Comparison of ENCODE assay signal across 8 cellular contexts in genomic region chr2:188765522-188765921, GRCh38.
DNase-seq lines count a peak whose midpoint lies in the region; ATAC-seq and TF ChIP-seq lines count a peak whose summit lies in the region.

No MANE protein-coding gene starts in this region.

- TF ChIP-seq CTCF in neural crest cell (conservative IDR thresholded peaks at IDR 0.05) = peak; percentile 54

- H3K4me3 Mint-ChIP-seq in neural crest cell = no peak overlapping the region
- H3K4me3 Mint-ChIP-seq in activated CD4-positive, alpha-beta memory T cell treated with anti-CD3 and anti-CD28 coated beads, Interleukin-2, amount 10 ng/mL, durations not matched to agents 7 days and 5 days = no peak overlapping the region

- no peaks in the 10 kb centered on the region for H3K27me3 Mint-ChIP-seq in neural crest cell (ENCODE audit: low read depth)
- H3K27me3 Mint-ChIP-seq in activated CD4-positive, alpha-beta memory T cell treated with anti-CD3 and anti-CD28 coated beads, Interleukin-2, amount 10 ng/mL, durations not matched to agents 7 days and 5 days = no peaks in the 10 kb centered on the region

- POLR2A ChIA-PET in activated CD4-positive, alpha-beta memory T cell treated with anti-CD3 and anti-CD28 coated beads, Interleukin-2, amount 10 ng/mL, durations not matched to agents 7 days and 5 days (lab: Charles Lee) = no interaction called here

- no peaks in the 10 kb centered on the region for H3K4me1 Mint-ChIP-seq in neural crest cell
- no peaks in the 10 kb centered on the region for H3K4me1 Mint-ChIP-seq in activated CD4-positive, alpha-beta memory T cell treated with anti-CD3 and anti-CD28 coated beads, Interleukin-2, amount 10 ng/mL, durations not matched to agents 7 days and 5 days

- CTCF ChIA-PET in activated CD4-positive, alpha-beta memory T cell treated with anti-CD3 and anti-CD28 coated beads, Interleukin-2, amount 10 ng/mL, durations not matched to agents 7 days and 5 days (lab: Charles Lee) = no interaction called here

- H3K36me3 Mint-ChIP-seq in neural crest cell (ENCODE audit: low read depth) = no peaks in the 10 kb centered on the region
- H3K36me3 Mint-ChIP-seq in activated CD4-positive, alpha-beta memory T cell treated with anti-CD3 and anti-CD28 coated beads, Interleukin-2, amount 10 ng/mL, durations not matched to agents 7 days and 5 days (ENCODE audit: low read depth) = no peaks in the 10 kb centered on the region

- DNase-seq in NCI-H345 (lab: John Stamatoyannopoulos, UW) (peak; percentile 0), NCI-H345 treated with DMSO at 0.1 percent for 48 hours (lab: John Stamatoyannopoulos, UW; ENCODE audit: unreplicated experiment) (no peak), SW480 (ENCODE audit: low spot score) (peak; percentile 2), neural crest cell (ENCODE audit: low read depth, low spot score) (peak; percentile 2)
- DNase-seq in activated CD4-positive, alpha-beta memory T cell treated with anti-CD3 and anti-CD28 coated beads, Interleukin-2, amount 10 ng/mL, durations not matched to agents 7 days and 5 days = no peak

- no peaks in the 10 kb centered on the region for H3K9me3 Mint-ChIP-seq in neural crest cell
- H3K9me3 Mint-ChIP-seq in activated CD4-positive, alpha-beta memory T cell treated with anti-CD3 and anti-CD28 coated beads, Interleukin-2, amount 10 ng/mL, durations not matched to agents 7 days and 5 days = no peaks in the 10 kb centered on the region

- ATAC-seq in HG02884 (IDR thresholded peaks at IDR 0.05; ENCODE audit: unreplicated experiment) = peak; percentile 74
- ATAC-seq in GM21423 (IDR thresholded peaks at IDR 0.05; ENCODE audit: unreplicated experiment) = no peak
- ATAC-seq in GM18520 (IDR thresholded peaks at IDR 0.05; ENCODE audit: unreplicated experiment) = no peak

- H3K27ac Mint-ChIP-seq in neural crest cell (ENCODE audit: unreplicated experiment) = no peak overlapping the region
- no peak overlapping the region for H3K27ac Mint-ChIP-seq in activated CD4-positive, alpha-beta memory T cell treated with anti-CD3 and anti-CD28 coated beads, Interleukin-2, amount 10 ng/mL, durations not matched to agents 7 days and 5 days

Comparison
In these comparisons a context has a peak if more than half of its experiments do, and no peak if none do; other contexts are left out.
1. DNase-seq: peak in NCI-H345 (single experiment), SW480 (single experiment) and neural crest cell (single experiment); none in NCI-H345 treated with DMSO at 0.1 percent for 48 hours (single experiment) and activated CD4-positive, alpha-beta memory T cell treated with anti-CD3 and anti-CD28 coated beads, Interleukin-2, amount 10 ng/mL, durations not matched to agents 7 days and 5 days (single experiment).